ENCODE assay signal across 8 cellular contexts in genomic region chr15:66842710-66843441, GRCh38.
DNase-seq lines count a peak whose midpoint lies in the region; ATAC-seq, FAIRE-seq and TF ChIP-seq lines count a peak whose summit lies in the region.

No MANE protein-coding gene starts in this region.

- TF ChIP-seq RAD21 in HepG2 (CRISPR knock-in tag; IDR thresholded peaks at IDR 0.05) = no peak

- no peak for FAIRE-seq in HepG2 (lab: Jason Lieb, UNC)

- CTCF ChIA-PET in HepG2 (lab: Yijun Ruan, JAX; ENCODE audit: low intra/inter-chr PET ratio, low total read pairs) = no interaction called here

- intact Hi-C loops in HepG2 (cut with micrococcal nuclease; ENCODE audit: unreplicated experiment) (loop anchor here (5.0 kb wide), 1 partner anchor 141 kb away; the partner anchor contains the start of gene SMAD6), stomach (cut with DNase I; ENCODE audit: low total_unique reads) (no loop called here)

- TF ChIP-seq CTCF in HepG2 (CRISPR knock-in tag; IDR thresholded peaks at IDR 0.05) (no peak), stomach (IDR thresholded peaks at IDR 0.05) (no peak)

- 17% methylated on average over 6 of the region's 58 CpGs for WGBS in HepG2 (ENCODE audit: low lambda C conversion rate)
- 4 to 14% (median 6%) methylated on average over 14 to 58 of the region's 58 CpGs for WGBS in stomach, 5 donors

- H4K20me1 ChIP-seq in HepG2 (ENCODE audit: insufficient read depth, low read length) = peaks cover 3% of the 10 kb centered on the region; the same call in 1 of the 2 replicates

- H3K36me3 ChIP-seq in HepG2 (replicated peaks in 1 of 2; ENCODE audit: control insufficient read depth in 1 of 2, insufficient read depth in 2 of 2, low read length in 2 of 2) = no peaks in the 10 kb centered on the region
- H3K36me3 ChIP-seq in stomach = no peaks in the 10 kb centered on the region

- in situ Hi-C loops in HepG2 (cut with HindIII; ENCODE audit: extremely low pct_ligation_motif_present, low pct_unique_long_range_greater_than_20kb) = loop anchor here (5.0 to 10.0 kb wide), 2 partner anchors 58 to 141 kb away; partner anchors contain the start of gene SMAD6

- H3K4me2 ChIP-seq in HepG2 (ENCODE audit: low read depth, low read length) = peak overlapping the region; percentile 72

- DNase-seq in NCI-H82 (lab: John Stamatoyannopoulos, UW) = peak; percentile 44
- no peak for DNase-seq in NCI-H82 treated with DMSO at 0.1 percent for 48 hours (lab: John Stamatoyannopoulos, UW; ENCODE audit: unreplicated experiment)
- peak; percentile 58 for DNase-seq in NCI-H226
- DNase-seq in dermis blood vessel endothelial cell = peak; percentile 73
- DNase-seq in HepG2 (ENCODE audit: low spot score) = peak; percentile 37
- DNase-seq in stomach = peak; percentile 75
- DNase-seq in NCI-H2081 treated with DMSO at 0.1 percent for 48 hours (lab: John Stamatoyannopoulos, UW) = no peak

- TF ChIP-seq EP300 in HepG2 (IDR thresholded peaks at IDR 0.05; ENCODE audit: low read depth in 2 of 2, low read length in 2 of 2) (no peak), HepG2 (CRISPR knock-in tag; IDR thresholded peaks at IDR 0.05; ENCODE audit: borderline replicate concordance) (no peak), stomach (IDR thresholded peaks at IDR 0.05) (no peak)

- H3K79me2 ChIP-seq in HepG2 (ENCODE audit: insufficient read depth, low read length) = no peaks in the 10 kb centered on the region

- POLR2A ChIA-PET in HepG2 (lab: Yijun Ruan, JAX) = interaction anchor here (0.6 to 1.4 kb wide), 4 partner anchors 63 to 141 kb away, joined by 3 read pairs; partner anchors contain the start of gene SMAD6

- peaks cover 8 to 41% of the 10 kb centered on the region in 2 experiments for H3K27me3 ChIP-seq in HepG2 (ENCODE audit: control insufficient read depth in 1 of 2, insufficient read depth in 2 of 2, low read length in 2 of 2)
- H3K27me3 ChIP-seq in stomach = no peaks in the 10 kb centered on the region

- H3K9ac ChIP-seq in HepG2 (ENCODE audit: insufficient read depth, low read depth, low read length) = no peak overlapping the region

- H3K4me1 ChIP-seq in HepG2 (ENCODE audit: insufficient read depth, low read length) (peaks cover 31% of the 10 kb centered on the region), stomach (peaks cover 19 to 33% (median 20%) of the 10 kb centered on the region in 4 donors)

- no peak for TF ChIP-seq POLR2A in HepG2 (IDR thresholded peaks at IDR 0.05; ENCODE audit: insufficient read depth in 1 of 2, low read depth in 2 of 2, low read length in 2 of 2)
- TF ChIP-seq POLR2A in stomach (IDR thresholded peaks at IDR 0.05) = no peak

- TSS peak; percentile 79 for BruUV-seq in HepG2 (replicated peaks; lab: Mats Ljungman, UMichigan)

- no peak overlapping the region for H2AFZ ChIP-seq in HepG2 (ENCODE audit: low read length)

- H3K4me3 ChIP-seq in HepG2 (replicated peaks in 1 of 3; ENCODE audit: insufficient read depth in 1 of 3, low read depth in 2 of 3, low read length in 3 of 3) (peak overlapping the region in 2 of 3 experiments; percentile 48 to 70; a peak in 3 of 6 replicates), stomach (peak overlapping the region; percentile 44 to 58 (median 50))

- H3K9me3 ChIP-seq in HepG2 (ENCODE audit: low read length) = no peaks in the 10 kb centered on the region
- no peaks in the 10 kb centered on the region for H3K9me3 ChIP-seq in stomach

- no peak overlapping the region for H3K27ac ChIP-seq in HepG2 (ENCODE audit: extremely low read length, insufficient read depth, low read length)
- H3K27ac ChIP-seq in stomach = peak overlapping the region; percentile 62 to 96 (median 95)

- ATAC-seq in HepG2 (peak; percentile 68), GM21737 (IDR thresholded peaks at IDR 0.05; ENCODE audit: unreplicated experiment) (no peak)

TF ChIP-seq in HepG2, 621 proteins besides CTCF, POLR2A, EP300 and RAD21 (continues in another document):
- TF ChIP-seq MAX (IDR thresholded peaks at IDR 0.05) = 0 out of 2 replicates have a peak, but pooled peaks have one; percentile 15
- 0 out of 2 replicates have a peak, but pooled peaks have one; percentile 19 for TF ChIP-seq ZBED4 (CRISPR knock-in tag; IDR thresholded peaks at IDR 0.05; ENCODE audit: borderline replicate concordance)
- TF ChIP-seq ZFX (CRISPR knock-in tag; IDR thresholded peaks at IDR 0.05; ENCODE audit: low read depth) = peak; percentile 36
- TF ChIP-seq CSRNP1 (CRISPR knock-in tag; IDR thresholded peaks at IDR 0.05) = no peak
- TF ChIP-seq MXD1 (CRISPR knock-in tag; IDR thresholded peaks at IDR 0.05) = no peak
- TF ChIP-seq ZNF292 (CRISPR knock-in tag; IDR thresholded peaks at IDR 0.05; ENCODE audit: borderline replicate concordance, low read depth) = 0 out of 2 replicates have a peak, but pooled peaks have one; percentile 34
- 0 out of 2 replicates have a peak, but pooled peaks have one; percentile 14 for TF ChIP-seq HMG20B (CRISPR knock-in tag; conservative IDR thresholded peaks at IDR 0.05)
- TF ChIP-seq KLF9 (CRISPR knock-in tag; IDR thresholded peaks at IDR 0.05; ENCODE audit: low read depth) = no peak
- TF ChIP-seq DMAP1 (CRISPR knock-in tag; IDR thresholded peaks at IDR 0.05) = no peak
- peak; percentile 31 for TF ChIP-seq XRCC5 (optimal IDR thresholded peaks at IDR 0.05; ENCODE audit: low read length)
- no peak for TF ChIP-seq NR2F2 (IDR thresholded peaks at IDR 0.05; ENCODE audit: borderline replicate concordance, low read depth)
- TF ChIP-seq KDM2A (CRISPR knock-in tag; IDR thresholded peaks at IDR 0.05; ENCODE audit: borderline replicate concordance, low read depth) = peak; percentile 23; the same call in 1 of the 2 replicates
- TF ChIP-seq HDAC6 (IDR thresholded peaks at IDR 0.05; ENCODE audit: low read depth, low read length) = no peak
- peak; percentile 29; the same call in 1 of the 2 replicates for TF ChIP-seq HNF4G (IDR thresholded peaks at IDR 0.05; ENCODE audit: borderline replicate concordance, low read depth, low read length)
- peak; percentile 40; the same call in 1 of the 2 replicates for TF ChIP-seq HNF4G (CRISPR knock-in tag; IDR thresholded peaks at IDR 0.05; ENCODE audit: borderline replicate concordance, low read depth)
- no peak for TF ChIP-seq NFE2 (CRISPR knock-in tag; IDR thresholded peaks at IDR 0.05)
- no peak for TF ChIP-seq ZNF589 (CRISPR knock-in tag; conservative IDR thresholded peaks at IDR 0.05)
- TF ChIP-seq ARHGAP35 (CRISPR knock-in tag; IDR thresholded peaks at IDR 0.05; ENCODE audit: borderline replicate concordance) = no peak

Comparison
In these comparisons a context has a peak if more than half of its experiments do, and no peak if none do; other contexts are left out.
1. DNase-seq: peak in NCI-H82 (single experiment), NCI-H226 (single experiment), dermis blood vessel endothelial cell (single experiment), HepG2 (single experiment) and stomach (single experiment); none in NCI-H82 treated with DMSO at 0.1 percent for 48 hours (single experiment) and NCI-H2081 treated with DMSO at 0.1 percent for 48 hours (single experiment).